In genomic region chr1:211551628-211552465, GRCh38 we compare ENCODE assay signal across 14 cellular contexts. TPM values are rescaled to one million over a fixed set of nuclear protein-coding genes. Genes with fewer than 3 reads are reported as not detected.
DNase-seq lines count a peak whose midpoint lies in the region; ATAC-seq, FAIRE-seq and TF ChIP-seq lines count a peak whose summit lies in the region.
"Had no signal": no experiment of that assay in that cellular context is flagged by ENCODE, and none has a peak within 500 bp of the region (broad histone marks: within the 10 kb centered on the region; RNA-seq: fewer than 3 reads in every experiment).

No MANE protein-coding gene starts in this region.

- DNase-seq in A549 (ENCODE audit: low read depth in 1 of 2, low spot score in 1 of 2) (peak in 1 of 2 experiments; percentile 29), adipocyte (ENCODE audit: low read depth) (peak; percentile 44), kidney epithelial cell (ENCODE audit: low read depth) (peak; percentile 26), LoVo (ENCODE audit: low spot score) (no peak), Karpas-422 (no peak)
- no peak for DNase-seq in stimulated activated naive CD4-positive, alpha-beta T cell (lab: John Stamatoyannopoulos, UW)
- DNase-seq: colonic mucosa, NCI-H774, T-helper 9 cell had no signal

- peak in 1 of 2 experiments; percentile 45; a peak in 1 of 5 replicates for TF ChIP-seq EP300 in A549 (IDR thresholded peaks at IDR 0.05)

- TF ChIP-seq RAD21 in A549 (conservative IDR thresholded peaks at IDR 0.05 in 1 of 2, IDR thresholded peaks at IDR 0.05 in 1 of 2): no peak

- H3K9me2 ChIP-seq in Karpas-422 (replicated peaks; ENCODE audit: insufficient read depth, low read length): no peaks in the 10 kb centered on the region

- H3K4me1 ChIP-seq in A549: peaks cover 13% of the 10 kb centered on the region
- H3K4me1 ChIP-seq in HEK293 (ENCODE audit: control insufficient read depth, insufficient read depth, low read length): no peaks in the 10 kb centered on the region
- peaks cover 3% of the 10 kb centered on the region for H3K4me1 ChIP-seq in adipocyte (ENCODE audit: control insufficient read depth, insufficient read depth, low read length)
- no peaks in the 10 kb centered on the region for H3K4me1 ChIP-seq in Karpas-422 (ENCODE audit: low read length)
- H3K4me1 ChIP-seq: BLaER1, colonic mucosa had no signal

- H3K27ac ChIP-seq in A549 (peak overlapping the region; percentile 34 to 69; a peak in 5 of 6 replicates), HEK293 (ENCODE audit: extremely low read depth, low read depth, low read length) (no peak overlapping the region), Karpas-422 (ENCODE audit: low read length) (no peak overlapping the region)
- H3K27ac ChIP-seq: BLaER1, colonic mucosa, neutrophil had no signal

- CTCF ChIA-PET in A549 (lab: Yijun Ruan, JAX) (interaction anchor here (0.5 to 3.8 kb wide), 7 partner anchors 10 to 118 kb away, joined by 3 to 27 read pairs (median 4); no protein-coding TSS in a partner anchor), HEK293 (lab: Yijun Ruan, JAX) (interaction anchor here (0.5 to 0.9 kb wide), 4 partner anchors 37 to 612 kb away, joined by 3 to 5 read pairs (median 4); no protein-coding TSS in a partner anchor)

- no peak overlapping the region for H3K4me3 ChIP-seq in A549
- H3K4me3 ChIP-seq in HEK293 (ENCODE audit: low read depth, low read length): no peak overlapping the region
- H3K4me3 ChIP-seq in adipocyte (ENCODE audit: low read length): no peak overlapping the region
- H3K4me3 ChIP-seq in kidney epithelial cell (ENCODE audit: low read depth, low read length): no peak overlapping the region
- no peak overlapping the region for H3K4me3 ChIP-seq in Karpas-422 (ENCODE audit: low read length)
- H3K4me3 ChIP-seq: BLaER1, colonic mucosa had no signal

- no peak for FAIRE-seq in A549 (lab: Jason Lieb, UNC)

- H3K27me3 ChIP-seq in adipocyte (replicated peaks; ENCODE audit: control insufficient read depth, insufficient read depth, low read length): peaks cover 7% of the 10 kb centered on the region
- H3K27me3 ChIP-seq in kidney epithelial cell (ENCODE audit: control insufficient read depth, insufficient read depth, low read length): no peaks in the 10 kb centered on the region
- H3K27me3 ChIP-seq in Karpas-422 (ENCODE audit: low read length): no peaks in the 10 kb centered on the region
- H3K27me3 ChIP-seq: BLaER1, colonic mucosa had no signal

- H3K79me2 ChIP-seq in Karpas-422 (ENCODE audit: low read length): no peaks in the 10 kb centered on the region

- ATAC-seq in A549 (peak in 1 of 2 experiments; percentile 75; a peak in 3 of 6 replicates), GM18870 (IDR thresholded peaks at IDR 0.05; ENCODE audit: unreplicated experiment) (no peak)

- TF ChIP-seq CTCF in A549 (IDR thresholded peaks at IDR 0.05): no peak
- TF ChIP-seq CTCF in HEK293 (tag by site-specific recombination; IDR thresholded peaks at IDR 0.05): no peak
- no peak for TF ChIP-seq CTCF in kidney epithelial cell (IDR thresholded peaks at IDR 0.05; ENCODE audit: insufficient read depth, low read length, poor library complexity, severe bottlenecking)

- H3K4me2 ChIP-seq in A549 (peak overlapping the region; percentile 52; the same call in 2 of the 3 replicates), Karpas-422 (ENCODE audit: low read depth, low read length, poor library complexity, severe bottlenecking) (no peak overlapping the region)
- H3K4me2 ChIP-seq: BLaER1 had no signal

- POLR2A ChIA-PET in A549 (lab: Yijun Ruan, JAX) (interaction anchor here (0.5 to 2.2 kb wide), 3 partner anchors 21 to 101 kb away, joined by 3 to 7 read pairs (median 3); no protein-coding TSS in a partner anchor), HEK293 (lab: Yijun Ruan, JAX) (no interaction called here)

- 60% methylated on average over 12 of the region's 12 CpGs for WGBS in A549 (ENCODE audit: missing lambda C conversion rate)

- no peaks in the 10 kb centered on the region for H4K20me1 ChIP-seq in Karpas-422 (ENCODE audit: insufficient read depth, low read depth, low read length)
- H4K20me1 ChIP-seq: BLaER1 had no signal

- H3K36me3 ChIP-seq in HEK293 (ENCODE audit: control insufficient read depth in 2 of 2, insufficient read depth in 1 of 2, low read length in 2 of 2) (no peaks in the 10 kb centered on the region), adipocyte (ENCODE audit: control insufficient read depth, insufficient read depth, low read length, severe bottlenecking) (no peaks in the 10 kb centered on the region), kidney epithelial cell (ENCODE audit: control insufficient read depth, insufficient read depth, low read length) (no peaks in the 10 kb centered on the region), Karpas-422 (ENCODE audit: insufficient read depth, low read length) (no peaks in the 10 kb centered on the region)
- H3K36me3 ChIP-seq: BLaER1, colonic mucosa, neutrophil had no signal

- H2AFZ ChIP-seq in Karpas-422 (ENCODE audit: low read length): no peak overlapping the region

- no peaks in the 10 kb centered on the region for H3K9me3 ChIP-seq in A549
- H3K9me3 ChIP-seq in HEK293 (ENCODE audit: control insufficient read depth, insufficient read depth, low read depth, low read length): no peaks in the 10 kb centered on the region
- H3K9me3 ChIP-seq in adipocyte (ENCODE audit: control insufficient read depth, low read length): no peaks in the 10 kb centered on the region
- H3K9me3 ChIP-seq in Karpas-422 (ENCODE audit: low read length): no peaks in the 10 kb centered on the region
- H3K9me3 ChIP-seq: BLaER1, colonic mucosa, neutrophil had no signal

- TF ChIP-seq POLR2A in A549 (IDR thresholded peaks at IDR 0.05; ENCODE audit: low read length): no peak

- no peak overlapping the region for H3K9ac ChIP-seq in adipocyte (ENCODE audit: low read length)
- no peak overlapping the region for H3K9ac ChIP-seq in Karpas-422 (ENCODE audit: low read length)
- H3K9ac ChIP-seq: BLaER1 had no signal

TF ChIP-seq in A549, 52 proteins besides CTCF, POLR2A, EP300 and RAD21:
- TF ChIP-seq CEBPB (IDR thresholded peaks at IDR 0.05): peak in 1 of 2 experiments; percentile 39; a peak in 1 of 4 replicates
- no peak for TF ChIP-seq RNF2 (IDR thresholded peaks at IDR 0.05; ENCODE audit: borderline replicate concordance, low read depth)
- TF ChIP-seq CBX8 (IDR thresholded peaks at IDR 0.05): no peak
- 0 out of 5 replicates have a peak, but pooled peaks of 1 of the 2 experiments have one; percentile 27 for TF ChIP-seq JUN (IDR thresholded peaks at IDR 0.05)
- no peak for TF ChIP-seq MYC (IDR thresholded peaks at IDR 0.05; ENCODE audit: borderline replicate concordance, low read length)
- TF ChIP-seq GATA3 (IDR thresholded peaks at IDR 0.05; ENCODE audit: borderline replicate concordance): no peak
- TF ChIP-seq MAX (IDR thresholded peaks at IDR 0.05): no peak

TF ChIP-seq in HEK293, 187 proteins besides CTCF, POLR2A, EP300 and RAD21:
- no peak for TF ChIP-seq ZNF596 (tag by site-specific recombination; IDR thresholded peaks at IDR 0.05)
- TF ChIP-seq FEZF1 (tag by site-specific recombination; IDR thresholded peaks at IDR 0.05): peak; percentile 19; the same call in 1 of the 2 replicates

RNA-seq across cellular contexts. Expression of gene SLC30A1, which starts 27.1 kb away (rescaled TPM):
- polyA plus RNA-seq in A549 (2011; rRNA removed) (18.4 and 20.6 TPM in 2 replicates), A549 (2017; fragmentation: RNase III; extraction: RNeasy Plus Mini Kit Qiagen cat#74134 plus additional on column Dnase treatment) (24.3 to 27.0 TPM (median 26.6 TPM) in 3 replicates)
- polyA plus RNA-seq in A549 (2012; cell fraction: cytosol; rRNA removed): 4.1 and 4.9 TPM in 2 replicates
- polyA plus RNA-seq in A549 (2012; cell fraction: nucleus; rRNA removed): 6.0 and 7.5 TPM in 2 replicates
- polyA minus RNA-seq in A549 (2011; rRNA and poly(A)+ RNA removed): 11.9 and 13.1 TPM in 2 replicates
- 18.8 and 19.8 TPM in 2 replicates for total RNA-seq in kidney epithelial cell
- 8.0 and 16.7 TPM in 2 replicates for total RNA-seq in Karpas-422 (2014; rRNA removed; shearing (Covaris generic); ENCODE audit: low replicate concordance)

RNA-seq across cellular contexts. Expression of gene RD3, which starts 59.9 kb away (rescaled TPM):
- not detected in 2 replicates for polyA plus RNA-seq in A549 (2011; rRNA removed)
- polyA plus RNA-seq in A549 (2012; cell fraction: cytosol; rRNA removed): not detected in 2 replicates
- polyA plus RNA-seq in A549 (2012; cell fraction: nucleus; rRNA removed): not detected in 2 replicates
- polyA plus RNA-seq in A549 (2017; fragmentation: RNase III; extraction: RNeasy Plus Mini Kit Qiagen cat#74134 plus additional on column Dnase treatment): not detected in 3 replicates
- polyA minus RNA-seq in A549 (2011; rRNA and poly(A)+ RNA removed): not detected in 2 replicates
- total RNA-seq in kidney epithelial cell: not detected in 2 replicates
- not detected in 2 replicates for total RNA-seq in Karpas-422 (2014; rRNA removed; shearing (Covaris generic); ENCODE audit: low replicate concordance)
- polyA plus RNA-seq: IgD-negative memory B cell had no signal

Comparison
In these comparisons a context has a peak if more than half of its experiments do, and no peak if none do; other contexts are left out.
1. DNase-seq: peak in adipocyte (single experiment) and kidney epithelial cell (single experiment); none in stimulated activated naive CD4-positive, alpha-beta T cell (0 of 6), LoVo (single experiment) and Karpas-422 (single experiment).
2. H3K27ac ChIP-seq: peak in A549 (2 of 2); none in HEK293 (single experiment) and Karpas-422 (single experiment).